ENCODE assay signal across 8 cellular contexts in the genomic region with DNA sequence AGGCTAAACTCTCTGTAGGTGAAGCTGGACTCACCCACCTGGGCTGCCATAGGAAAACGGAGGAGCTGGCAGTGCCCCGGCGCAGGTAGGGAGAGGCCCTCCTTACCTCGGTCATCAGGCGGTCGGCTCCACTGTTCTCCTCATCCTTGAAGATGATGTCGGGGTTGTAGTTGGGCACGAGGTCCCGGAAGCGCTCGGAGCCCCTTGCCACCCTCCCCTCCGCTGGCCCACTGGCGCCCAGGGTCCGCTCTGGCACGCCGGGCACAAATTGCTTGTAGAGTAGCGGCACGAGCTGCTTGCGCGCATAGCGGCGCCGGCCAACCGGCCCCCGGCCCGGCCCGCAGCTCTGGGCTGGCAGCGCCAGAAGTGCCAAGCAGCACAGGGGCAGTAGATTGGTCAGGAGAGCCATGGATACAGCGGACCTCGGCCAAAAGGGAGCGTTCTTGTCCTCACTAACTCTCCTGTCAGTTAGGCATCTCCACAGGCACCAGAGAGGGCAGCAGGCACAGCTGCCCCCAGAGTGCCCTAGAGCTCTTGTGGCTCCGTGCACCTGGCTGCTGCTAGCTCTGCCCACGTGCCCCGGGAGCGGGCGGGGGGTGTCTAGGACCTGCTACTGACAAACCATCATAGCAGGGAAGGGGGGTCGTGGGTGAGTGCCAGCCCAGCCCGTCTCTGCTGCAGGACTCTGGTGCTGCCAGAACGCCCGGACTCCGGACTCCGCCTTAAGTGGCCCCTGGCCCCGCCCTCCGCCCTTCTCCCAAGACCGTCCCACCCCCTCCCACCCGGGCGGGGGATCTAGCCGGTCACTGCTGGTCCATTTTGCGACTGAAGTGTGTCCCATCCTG. TPM values are rescaled to one million over a fixed set of nuclear protein-coding genes. Genes with fewer than 3 reads are reported as not detected.
DNase-seq lines count a peak whose midpoint lies in the region; ATAC-seq and TF ChIP-seq lines count a peak whose summit lies in the region.

A gene (minus strand): TSS at position 698 of the 845 bp plus-strand sequence. CDS start 289 bp downstream, at position 409.

- H3K4me3 ChIP-seq in left lung (peak within 1 kb of the TSS; percentile 21 to 28), uterus (peak within 1 kb of the TSS in 1 of 2 donors; percentile 7)
- no peak within 1 kb of the TSS for H3K4me3 ChIP-seq in effector memory CD4-positive, alpha-beta T cell (ENCODE audit: insufficient read depth, low read depth, low read length, poor library complexity, severe bottlenecking)

- DNase-seq in 8988T (peak; percentile 41), left lung (peak in 1 of 2 donors; percentile 83), uterus (peak; percentile 40 to 43), SIG-M5 treated with dmso at 0.1 percent for 504 hours (lab: John Stamatoyannopoulos, UW; ENCODE audit: unreplicated experiment) (no peak)
- DNase-seq in activated naive CD8-positive, alpha-beta T cell treated with anti-CD3 and anti-CD28 coated beads, Interleukin-2, amount 50 U/mL, for 24 hours, result no peak
- DNase-seq in activated T-helper 2 cell treated with anti-CD3 and anti-CD28 coated beads, Interferon-gamma antibody, Interleukin-2, Interleukin-4, amounts not matched to agents 10 μg/mL and 5 μg/mL and 100 μg/mL, durations not matched to agents 14 hours and 24 hours and 36 hours (ENCODE audit: low spot score), result no peak
- no peak for DNase-seq in effector memory CD4-positive, alpha-beta T cell

- peaks cover 49 to 62% of the 10 kb centered on the region in 2 donors for H3K27me3 ChIP-seq in left lung
- H3K27me3 ChIP-seq in uterus, result peaks cover 0 to 6% of the 10 kb centered on the region in 2 donors
- peaks cover 57% of the 10 kb centered on the region for H3K27me3 ChIP-seq in effector memory CD4-positive, alpha-beta T cell (replicated peaks; ENCODE audit: control insufficient read depth, insufficient read depth, low read length, poor library complexity, severe bottlenecking)

- intact Hi-C loops in left lung (cut with DNase I), result no loop called here
- intact Hi-C loops in uterus (cut with DNase I; ENCODE audit: low total_unique reads), result no loop called here
- intact Hi-C loops in activated T-helper 2 cell treated with anti-CD3 and anti-CD28 coated beads, Interferon-gamma antibody, Interleukin-2, Interleukin-4, amounts not matched to agents 10 μg/mL and 5 μg/mL and 100 μg/mL, durations not matched to agents 14 hours and 24 hours and 36 hours (cut with micrococcal nuclease), result loop anchor here (5.0 kb wide), 1 partner anchor 97 kb away; a partner anchor contains a TSS

- TF ChIP-seq CTCF in left lung (IDR thresholded peaks at IDR 0.05), result no peak
- TF ChIP-seq CTCF in uterus (IDR thresholded peaks at IDR 0.05), result no peak

- peaks cover 45% of the 10 kb centered on the region for H3K27me3 Mint-ChIP-seq in IgD-negative memory B cell
- H3K27me3 Mint-ChIP-seq in activated naive CD8-positive, alpha-beta T cell treated with anti-CD3 and anti-CD28 coated beads, Interleukin-2, amount 50 U/mL, for 24 hours, result peaks cover 54% of the 10 kb centered on the region
- peaks cover 53% of the 10 kb centered on the region for H3K27me3 Mint-ChIP-seq in activated T-helper 2 cell treated with anti-CD3 and anti-CD28 coated beads, Interferon-gamma antibody, Interleukin-2, Interleukin-4, amounts not matched to agents 10 μg/mL and 5 μg/mL and 100 μg/mL, durations not matched to agents 14 hours and 24 hours and 36 hours (ENCODE audit: low read depth)

- H3K27ac Mint-ChIP-seq in IgD-negative memory B cell, result peak within 1 kb of the TSS in 1 of 3 donors; percentile 75
- H3K27ac Mint-ChIP-seq in activated naive CD8-positive, alpha-beta T cell treated with anti-CD3 and anti-CD28 coated beads, Interleukin-2, amount 50 U/mL, for 24 hours, result no peak within 1 kb of the TSS
- H3K27ac Mint-ChIP-seq in activated T-helper 2 cell treated with anti-CD3 and anti-CD28 coated beads, Interferon-gamma antibody, Interleukin-2, Interleukin-4, amounts not matched to agents 10 μg/mL and 5 μg/mL and 100 μg/mL, durations not matched to agents 14 hours and 24 hours and 36 hours, result no peak within 1 kb of the TSS

- peak within 1 kb of the TSS in 3 of 4 donors; percentile 13 to 65 (median 62) for H3K4me3 Mint-ChIP-seq in IgD-negative memory B cell
- H3K4me3 Mint-ChIP-seq in activated naive CD8-positive, alpha-beta T cell treated with anti-CD3 and anti-CD28 coated beads, Interleukin-2, amount 50 U/mL, for 24 hours, result peak within 1 kb of the TSS; percentile 29
- no peak within 1 kb of the TSS for H3K4me3 Mint-ChIP-seq in activated T-helper 2 cell treated with anti-CD3 and anti-CD28 coated beads, Interferon-gamma antibody, Interleukin-2, Interleukin-4, amounts not matched to agents 10 μg/mL and 5 μg/mL and 100 μg/mL, durations not matched to agents 14 hours and 24 hours and 36 hours (ENCODE audit: low read depth)

- H3K9me3 Mint-ChIP-seq in IgD-negative memory B cell, result no peaks in the 10 kb centered on the region
- no peaks in the 10 kb centered on the region for H3K9me3 Mint-ChIP-seq in activated naive CD8-positive, alpha-beta T cell treated with anti-CD3 and anti-CD28 coated beads, Interleukin-2, amount 50 U/mL, for 24 hours
- H3K9me3 Mint-ChIP-seq in activated T-helper 2 cell treated with anti-CD3 and anti-CD28 coated beads, Interferon-gamma antibody, Interleukin-2, Interleukin-4, amounts not matched to agents 10 μg/mL and 5 μg/mL and 100 μg/mL, durations not matched to agents 14 hours and 24 hours and 36 hours, result no peaks in the 10 kb centered on the region

- H3K27ac ChIP-seq in left lung, result no peak within 1 kb of the TSS
- H3K27ac ChIP-seq in uterus, result no peak within 1 kb of the TSS
- no peak within 1 kb of the TSS for H3K27ac ChIP-seq in effector memory CD4-positive, alpha-beta T cell (ENCODE audit: insufficient read depth, low read length, poor library complexity, severe bottlenecking)

- H3K4me1 Mint-ChIP-seq in IgD-negative memory B cell, result peaks cover 12 to 36% (median 22%) of the 10 kb centered on the region in 3 donors
- H3K4me1 Mint-ChIP-seq in activated naive CD8-positive, alpha-beta T cell treated with anti-CD3 and anti-CD28 coated beads, Interleukin-2, amount 50 U/mL, for 24 hours, result peaks cover 41% of the 10 kb centered on the region
- peaks cover 29% of the 10 kb centered on the region for H3K4me1 Mint-ChIP-seq in activated T-helper 2 cell treated with anti-CD3 and anti-CD28 coated beads, Interferon-gamma antibody, Interleukin-2, Interleukin-4, amounts not matched to agents 10 μg/mL and 5 μg/mL and 100 μg/mL, durations not matched to agents 14 hours and 24 hours and 36 hours (ENCODE audit: low read depth)

- no peak for ATAC-seq in activated naive CD8-positive, alpha-beta T cell treated with anti-CD3 and anti-CD28 coated beads, Interleukin-2, amount 50 U/mL, for 24 hours
- ATAC-seq in left lung, result peak; percentile 51

- H3K36me3 ChIP-seq in left lung (peaks cover 0 to 32% of the 10 kb centered on the region in 2 donors), uterus (no peaks in the 10 kb centered on the region)
- H3K36me3 ChIP-seq in effector memory CD4-positive, alpha-beta T cell (ENCODE audit: control insufficient read depth, insufficient read depth, low read length), result peaks cover 12% of the 10 kb centered on the region

- H3K4me1 ChIP-seq in left lung (peaks cover 27 to 59% of the 10 kb centered on the region in 2 donors), uterus (peaks cover 5 to 22% of the 10 kb centered on the region in 2 donors)
- peaks cover 34% of the 10 kb centered on the region for H3K4me1 ChIP-seq in effector memory CD4-positive, alpha-beta T cell (ENCODE audit: control insufficient read depth, insufficient read depth, low read length, poor library complexity, severe bottlenecking)

- no peaks in the 10 kb centered on the region for H3K9me3 ChIP-seq in left lung
- H3K9me3 ChIP-seq in uterus, result no peaks in the 10 kb centered on the region
- H3K9me3 ChIP-seq in effector memory CD4-positive, alpha-beta T cell (ENCODE audit: control insufficient read depth, low read length), result no peaks in the 10 kb centered on the region

- no peaks in the 10 kb centered on the region for H3K36me3 Mint-ChIP-seq in IgD-negative memory B cell
- peaks cover 5% of the 10 kb centered on the region for H3K36me3 Mint-ChIP-seq in activated naive CD8-positive, alpha-beta T cell treated with anti-CD3 and anti-CD28 coated beads, Interleukin-2, amount 50 U/mL, for 24 hours (ENCODE audit: low read depth)
- peaks cover 33% of the 10 kb centered on the region for H3K36me3 Mint-ChIP-seq in activated T-helper 2 cell treated with anti-CD3 and anti-CD28 coated beads, Interferon-gamma antibody, Interleukin-2, Interleukin-4, amounts not matched to agents 10 μg/mL and 5 μg/mL and 100 μg/mL, durations not matched to agents 14 hours and 24 hours and 36 hours (ENCODE audit: low read depth)

- TF ChIP-seq POLR2A in uterus (IDR thresholded peaks at IDR 0.05), result no peak

RNA-seq across cellular contexts. Expression of the gene that starts here (rescaled TPM):
- polyA plus RNA-seq in IgD-negative memory B cell, result not detected
- total RNA-seq in left lung (1 to 10 TPM; 2.0 to 2.9 TPM), uterus (1 to 10 TPM in 2 of 4 donors, under 1 TPM in 1, not detected in 1; 0.26 to 1.7 (median 1.5) TPM)
- total RNA-seq in activated T-helper 2 cell treated with anti-CD3 and anti-CD28 coated beads, Interferon-gamma antibody, Interleukin-2, Interleukin-4, amounts not matched to agents 10 μg/mL and 5 μg/mL and 100 μg/mL, durations not matched to agents 14 hours and 24 hours and 36 hours, result not detected in 2 replicates

Comparison
In these comparisons a context has a peak if more than half of its experiments do, and no peak if none do; other contexts are left out.
1. DNase-seq: peak in 8988T (single experiment) and uterus (2 of 2); none in activated naive CD8-positive, alpha-beta T cell treated with anti-CD3 and anti-CD28 coated beads, Interleukin-2, amount 50 U/mL, for 24 hours (single experiment), SIG-M5 treated with dmso at 0.1 percent for 504 hours (single experiment), activated T-helper 2 cell treated with anti-CD3 and anti-CD28 coated beads, Interferon-gamma antibody, Interleukin-2, Interleukin-4, amounts not matched to agents 10 μg/mL and 5 μg/mL and 100 μg/mL, durations not matched to agents 14 hours and 24 hours and 36 hours (single experiment) and effector memory CD4-positive, alpha-beta T cell (0 of 3).